1 cellular context compared by ENCODE assay signal in the genomic region with DNA sequence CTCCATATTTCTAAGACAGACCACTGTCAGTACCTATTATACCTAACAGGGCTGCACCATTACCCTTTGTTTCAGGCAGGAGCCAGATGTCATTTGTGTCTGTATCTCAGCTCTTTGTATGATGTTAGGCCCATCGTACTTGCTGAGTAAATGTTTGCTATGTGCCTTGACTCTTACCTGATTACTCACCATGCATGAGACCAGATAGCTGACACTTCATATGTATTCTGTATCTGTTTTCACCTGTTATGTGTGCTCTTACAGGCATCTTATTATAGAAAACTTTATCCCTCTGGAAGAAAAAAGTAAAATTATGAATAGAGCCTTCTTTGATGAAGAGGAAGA.
TF ChIP-seq lines count a peak whose summit lies in the region.

No MANE protein-coding gene starts in this region.

TF ChIP-seq in HepG2, 621 proteins besides CTCF, POLR2A, EP300 and RAD21 (continued from another document and continues in another):
- TF ChIP-seq ISL2 (CRISPR knock-in tag; IDR thresholded peaks at IDR 0.05): peak; percentile 20; the same call in 1 of the 2 replicates
- TF ChIP-seq, protein P1, sequence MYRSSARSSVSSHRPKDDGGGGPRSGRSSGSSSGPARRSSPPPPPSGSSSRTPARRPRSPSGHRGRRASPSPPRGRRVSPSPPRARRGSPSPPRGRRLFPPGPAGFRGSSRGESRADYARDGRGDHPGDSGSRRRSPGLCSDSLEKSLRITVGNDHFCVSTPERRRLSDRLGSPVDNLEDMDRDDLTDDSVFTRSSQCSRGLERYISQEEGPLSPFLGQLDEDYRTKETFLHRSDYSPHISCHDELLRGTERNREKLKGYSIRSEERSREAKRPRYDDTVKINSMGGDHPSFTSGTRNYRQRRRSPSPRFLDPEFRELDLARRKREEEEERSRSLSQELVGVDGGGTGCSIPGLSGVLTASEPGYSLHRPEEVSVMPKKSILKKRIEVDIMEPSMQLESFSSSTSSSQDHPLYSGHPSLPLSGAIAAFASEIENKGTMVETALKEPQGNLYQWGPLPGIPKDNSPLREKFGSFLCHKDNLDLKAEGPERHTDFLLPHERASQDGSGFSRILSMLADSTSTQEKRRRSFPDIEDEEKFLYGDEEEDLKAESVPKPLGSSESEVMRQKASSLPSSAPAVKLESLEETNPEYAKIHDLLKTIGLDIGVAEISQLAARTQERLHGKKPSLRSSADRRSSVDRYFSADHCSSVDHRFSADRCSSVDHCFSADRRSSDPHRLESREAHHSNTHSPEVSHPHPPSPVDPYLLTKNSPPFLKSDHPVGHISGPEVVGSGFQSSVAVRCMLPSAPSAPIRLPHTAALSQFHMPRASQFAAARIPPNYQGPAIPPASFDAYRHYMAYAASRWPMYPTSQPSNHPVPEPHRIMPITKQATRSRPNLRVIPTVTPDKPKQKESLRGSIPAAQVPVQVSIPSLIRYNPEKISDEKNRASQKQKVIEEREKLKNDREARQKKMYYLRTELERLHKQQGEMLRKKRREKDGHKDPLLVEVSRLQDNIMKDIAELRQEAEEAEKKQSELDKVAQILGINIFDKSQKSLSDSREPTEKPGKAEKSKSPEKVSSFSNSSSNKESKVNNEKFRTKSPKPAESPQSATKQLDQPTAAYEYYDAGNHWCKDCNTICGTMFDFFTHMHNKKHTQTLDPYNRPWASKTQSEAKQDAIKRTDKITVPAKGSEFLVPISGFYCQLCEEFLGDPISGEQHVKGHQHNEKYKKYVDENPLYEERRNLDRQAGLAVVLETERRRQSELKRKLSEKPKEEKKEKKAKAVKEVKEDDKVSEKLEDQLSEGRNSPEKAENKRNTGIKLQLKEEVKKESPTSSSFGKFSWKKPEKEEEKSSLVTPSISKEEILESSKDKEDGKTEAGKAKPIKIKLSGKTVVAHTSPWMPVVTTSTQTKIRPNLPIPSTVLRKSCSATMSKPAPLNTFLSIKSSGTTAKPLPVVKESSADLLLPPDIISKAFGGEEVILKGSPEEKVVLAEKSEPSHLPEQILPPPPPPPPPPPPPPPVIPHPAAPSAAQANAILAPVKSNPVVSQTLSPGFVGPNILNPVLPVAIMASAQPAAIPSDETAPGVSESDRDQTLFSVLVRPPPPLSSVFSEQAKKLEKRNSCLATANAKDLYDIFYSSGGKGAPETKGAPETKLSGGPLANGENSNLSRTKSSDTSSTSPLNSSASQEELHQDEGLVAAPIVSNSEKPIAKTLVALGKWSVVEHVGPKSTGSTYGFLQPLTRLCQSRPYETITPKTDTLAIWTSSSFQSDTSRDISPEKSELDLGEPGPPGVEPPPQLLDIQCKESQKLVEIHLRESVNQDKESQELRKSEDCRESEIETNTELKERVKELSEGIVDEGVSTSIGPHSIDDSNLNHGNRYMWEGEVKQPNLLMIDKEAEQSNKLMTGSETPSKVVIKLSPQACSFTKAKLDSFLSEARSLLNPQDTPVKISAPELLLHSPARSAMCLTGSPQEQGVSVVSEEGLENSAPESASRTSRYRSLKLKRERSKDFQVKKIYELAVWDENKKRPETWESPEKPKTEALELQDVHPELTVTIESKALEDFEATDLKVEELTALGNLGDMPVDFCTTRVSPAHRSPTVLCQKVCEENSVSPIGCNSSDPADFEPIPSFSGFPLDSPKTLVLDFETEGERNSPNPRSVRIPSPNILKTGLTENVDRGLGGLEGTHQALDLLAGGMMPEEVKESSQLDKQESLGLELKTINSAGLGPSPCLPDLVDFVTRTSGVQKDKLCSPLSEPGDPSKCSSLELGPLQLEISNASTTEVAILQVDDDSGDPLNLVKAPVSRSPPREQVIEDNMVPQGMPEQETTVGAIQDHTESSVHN (CRISPR knock-in tag; IDR thresholded peaks at IDR 0.05): no peak
- TF ChIP-seq ZNF34 (CRISPR knock-in tag; IDR thresholded peaks at IDR 0.05; ENCODE audit: borderline replicate concordance): no peak
- peak; percentile 12 for TF ChIP-seq XRCC5 (optimal IDR thresholded peaks at IDR 0.05; ENCODE audit: low read length)
- no peak for TF ChIP-seq CCAR2 (optimal IDR thresholded peaks at IDR 0.05; ENCODE audit: low read depth, low read length)
- no peak for TF ChIP-seq ARHGAP35 (CRISPR knock-in tag; IDR thresholded peaks at IDR 0.05; ENCODE audit: borderline replicate concordance)
- no peak for TF ChIP-seq HOXA7 (CRISPR knock-in tag; IDR thresholded peaks at IDR 0.05)
- TF ChIP-seq GABPA (IDR thresholded peaks at IDR 0.05; ENCODE audit: low read depth, low read length): no peak
- TF ChIP-seq GABPA (CRISPR knock-in tag; IDR thresholded peaks at IDR 0.05; ENCODE audit: low read depth): no peak; the same call in 1 of the 2 replicates
- TF ChIP-seq, protein P2, sequence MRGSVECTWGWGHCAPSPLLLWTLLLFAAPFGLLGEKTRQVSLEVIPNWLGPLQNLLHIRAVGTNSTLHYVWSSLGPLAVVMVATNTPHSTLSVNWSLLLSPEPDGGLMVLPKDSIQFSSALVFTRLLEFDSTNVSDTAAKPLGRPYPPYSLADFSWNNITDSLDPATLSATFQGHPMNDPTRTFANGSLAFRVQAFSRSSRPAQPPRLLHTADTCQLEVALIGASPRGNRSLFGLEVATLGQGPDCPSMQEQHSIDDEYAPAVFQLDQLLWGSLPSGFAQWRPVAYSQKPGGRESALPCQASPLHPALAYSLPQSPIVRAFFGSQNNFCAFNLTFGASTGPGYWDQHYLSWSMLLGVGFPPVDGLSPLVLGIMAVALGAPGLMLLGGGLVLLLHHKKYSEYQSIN (CRISPR knock-in tag; IDR thresholded peaks at IDR 0.05; ENCODE audit: borderline replicate concordance): no peak
- TF ChIP-seq, protein P3, sequence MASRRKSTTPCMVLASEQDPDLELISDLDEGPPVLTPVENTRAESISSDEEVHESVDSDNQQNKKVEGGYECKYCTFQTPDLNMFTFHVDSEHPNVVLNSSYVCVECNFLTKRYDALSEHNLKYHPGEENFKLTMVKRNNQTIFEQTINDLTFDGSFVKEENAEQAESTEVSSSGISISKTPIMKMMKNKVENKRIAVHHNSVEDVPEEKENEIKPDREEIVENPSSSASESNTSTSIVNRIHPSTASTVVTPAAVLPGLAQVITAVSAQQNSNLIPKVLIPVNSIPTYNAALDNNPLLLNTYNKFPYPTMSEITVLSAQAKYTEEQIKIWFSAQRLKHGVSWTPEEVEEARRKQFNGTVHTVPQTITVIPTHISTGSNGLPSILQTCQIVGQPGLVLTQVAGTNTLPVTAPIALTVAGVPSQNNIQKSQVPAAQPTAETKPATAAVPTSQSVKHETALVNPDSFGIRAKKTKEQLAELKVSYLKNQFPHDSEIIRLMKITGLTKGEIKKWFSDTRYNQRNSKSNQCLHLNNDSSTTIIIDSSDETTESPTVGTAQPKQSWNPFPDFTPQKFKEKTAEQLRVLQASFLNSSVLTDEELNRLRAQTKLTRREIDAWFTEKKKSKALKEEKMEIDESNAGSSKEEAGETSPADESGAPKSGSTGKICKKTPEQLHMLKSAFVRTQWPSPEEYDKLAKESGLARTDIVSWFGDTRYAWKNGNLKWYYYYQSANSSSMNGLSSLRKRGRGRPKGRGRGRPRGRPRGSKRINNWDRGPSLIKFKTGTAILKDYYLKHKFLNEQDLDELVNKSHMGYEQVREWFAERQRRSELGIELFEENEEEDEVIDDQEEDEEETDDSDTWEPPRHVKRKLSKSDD (CRISPR knock-in tag; IDR thresholded peaks at IDR 0.05; ENCODE audit: low read depth): no peak
- TF ChIP-seq HNF4G (IDR thresholded peaks at IDR 0.05; ENCODE audit: borderline replicate concordance, low read depth, low read length): no peak
- no peak for TF ChIP-seq HNF4G (CRISPR knock-in tag; IDR thresholded peaks at IDR 0.05; ENCODE audit: borderline replicate concordance, low read depth)
- no peak for TF ChIP-seq ZNF20 (CRISPR knock-in tag; IDR thresholded peaks at IDR 0.05)
- TF ChIP-seq SP5 (CRISPR knock-in tag; IDR thresholded peaks at IDR 0.05; ENCODE audit: borderline replicate concordance, low read depth): no peak
- no peak for TF ChIP-seq ZMAT3 (CRISPR knock-in tag; conservative IDR thresholded peaks at IDR 0.05)
- no peak; the same call in 1 of the 2 replicates for TF ChIP-seq PPARG (CRISPR knock-in tag; conservative IDR thresholded peaks at IDR 0.05)
- TF ChIP-seq NAIF1 (CRISPR knock-in tag; IDR thresholded peaks at IDR 0.05; ENCODE audit: borderline replicate concordance): no peak
- TF ChIP-seq ZNF234 (CRISPR knock-in tag; conservative IDR thresholded peaks at IDR 0.05): no peak
- peak; percentile 7; the same call in 1 of the 2 replicates for TF ChIP-seq DMAP1 (CRISPR knock-in tag; IDR thresholded peaks at IDR 0.05)
- TF ChIP-seq ADNP (CRISPR knock-in tag; IDR thresholded peaks at IDR 0.05): no peak
- no peak for TF ChIP-seq CENPX (CRISPR knock-in tag; IDR thresholded peaks at IDR 0.05)
- TF ChIP-seq ZFP37 (CRISPR knock-in tag; IDR thresholded peaks at IDR 0.05; ENCODE audit: borderline replicate concordance): no peak
- TF ChIP-seq SKIL (CRISPR knock-in tag; IDR thresholded peaks at IDR 0.05; ENCODE audit: borderline replicate concordance): no peak
- TF ChIP-seq MAFF (IDR thresholded peaks at IDR 0.05; ENCODE audit: low read depth, low read length): peak; percentile 59
- TF ChIP-seq NFIC (IDR thresholded peaks at IDR 0.05; ENCODE audit: low read length): no peak; the same call in 1 of the 2 replicates
- no peak for TF ChIP-seq ZNF687 (CRISPR knock-in tag; IDR thresholded peaks at IDR 0.05)
- TF ChIP-seq ZNF883 (CRISPR knock-in tag; IDR thresholded peaks at IDR 0.05; ENCODE audit: not compliant biosample characterization): no peak
- no peak for TF ChIP-seq SPEN (CRISPR knock-in tag; IDR thresholded peaks at IDR 0.05; ENCODE audit: low read depth)
- TF ChIP-seq ZNF329 (CRISPR knock-in tag; IDR thresholded peaks at IDR 0.05; ENCODE audit: low read depth): no peak
- TF ChIP-seq, protein P4, sequence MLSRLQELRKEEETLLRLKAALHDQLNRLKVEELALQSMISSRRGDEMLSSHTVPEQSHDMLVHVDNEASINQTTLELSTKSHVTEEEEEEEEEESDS (CRISPR knock-in tag; IDR thresholded peaks at IDR 0.05; ENCODE audit: borderline replicate concordance): 0 out of 2 replicates have a peak, but pooled peaks have one; percentile 29
- no peak for TF ChIP-seq ZNF572 (CRISPR knock-in tag; IDR thresholded peaks at IDR 0.05)
- no peak for TF ChIP-seq NFKB2 (CRISPR knock-in tag; IDR thresholded peaks at IDR 0.05; ENCODE audit: borderline replicate concordance)
- TF ChIP-seq MATR3 (CRISPR knock-in tag; IDR thresholded peaks at IDR 0.05): no peak
- TF ChIP-seq, protein P5, sequence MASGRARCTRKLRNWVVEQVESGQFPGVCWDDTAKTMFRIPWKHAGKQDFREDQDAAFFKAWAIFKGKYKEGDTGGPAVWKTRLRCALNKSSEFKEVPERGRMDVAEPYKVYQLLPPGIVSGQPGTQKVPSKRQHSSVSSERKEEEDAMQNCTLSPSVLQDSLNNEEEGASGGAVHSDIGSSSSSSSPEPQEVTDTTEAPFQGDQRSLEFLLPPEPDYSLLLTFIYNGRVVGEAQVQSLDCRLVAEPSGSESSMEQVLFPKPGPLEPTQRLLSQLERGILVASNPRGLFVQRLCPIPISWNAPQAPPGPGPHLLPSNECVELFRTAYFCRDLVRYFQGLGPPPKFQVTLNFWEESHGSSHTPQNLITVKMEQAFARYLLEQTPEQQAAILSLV (CRISPR knock-in tag; IDR thresholded peaks at IDR 0.05; ENCODE audit: borderline replicate concordance): no peak
- 0 out of 2 replicates have a peak, but pooled peaks have one; percentile 7 for TF ChIP-seq ARNTL (CRISPR knock-in tag; IDR thresholded peaks at IDR 0.05)
- TF ChIP-seq ZNF546 (CRISPR knock-in tag; conservative IDR thresholded peaks at IDR 0.05): no peak
